In the genomic region with DNA sequence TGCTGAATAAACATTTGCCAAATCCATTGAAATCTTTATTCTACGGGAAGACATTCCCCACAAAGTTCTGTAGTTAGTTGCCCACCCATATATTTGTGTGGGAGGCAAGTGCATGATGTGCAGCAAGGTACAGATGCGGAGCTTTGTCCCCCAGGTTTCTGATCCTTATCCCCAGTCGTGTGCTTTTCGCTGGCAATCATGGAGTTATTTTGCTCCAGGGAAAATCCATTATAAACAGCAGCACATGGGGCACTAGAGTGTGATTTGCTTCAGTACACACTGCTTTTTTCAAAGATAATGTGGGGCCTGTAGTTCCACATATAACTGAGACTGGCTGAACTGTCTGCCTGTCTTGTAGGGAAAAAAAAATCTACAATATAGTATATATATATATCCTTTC, we compare ENCODE assay signal across 18 cellular contexts.
"Had no signal": no experiment of that assay in that cellular context is flagged by ENCODE, and none has a peak within 500 bp of the region (broad histone marks: within the 10 kb centered on the region; RNA-seq: fewer than 3 reads in every experiment).

No MANE protein-coding gene starts in this region.

- H3K4me3 Mint-ChIP-seq: naive thymus-derived CD4-positive, alpha-beta T cell; nephron progenitor cell had no signal

- H3K4me3 ChIP-seq: hepatocyte, right atrium auricular region, sigmoid colon, skin epidermis, stomach, thoracic aorta, transverse colon had no signal

- H3K4me1 ChIP-seq: transverse colon had no signal

- H3K27ac ChIP-seq: foreskin keratinocyte, hepatocyte, right atrium auricular region, sigmoid colon, skin epidermis, stomach, thoracic aorta, transverse colon had no signal

- H3K36me3 Mint-ChIP-seq: naive thymus-derived CD4-positive, alpha-beta T cell had no signal

- H3K9me3 ChIP-seq: right atrium auricular region, sigmoid colon, stomach, thoracic aorta, transverse colon had no signal

- H3K27ac Mint-ChIP-seq: naive thymus-derived CD4-positive, alpha-beta T cell; nephron progenitor cell had no signal

- H3K36me3 ChIP-seq: right atrium auricular region, thoracic aorta, transverse colon had no signal

- H3K27me3 ChIP-seq: foreskin keratinocyte, hepatocyte, right atrium auricular region, sigmoid colon, stomach, transverse colon had no signal

- ATAC-seq: foreskin keratinocyte; left colon; naive thymus-derived CD4-positive, alpha-beta T cell had no signal

- DNase-seq: effector memory CD4-positive, alpha-beta T cell; foreskin keratinocyte; head of caudate nucleus; left colon; mammary epithelial cell; naive thymus-derived CD4-positive, alpha-beta T cell; nephron progenitor cell; posterior cingulate gyrus; sigmoid colon; stimulated activated CD4-positive, alpha-beta T cell treated with anti-CD3 and anti-CD28 coated beads, Interleukin-12 subunit alpha, Interleukin-12 subunit beta, amount 100 ng/mL, for 4 hours; stimulated activated naive CD4-positive, alpha-beta T cell; stomach; substantia nigra; transverse colon had no signal

- H3K9me3 Mint-ChIP-seq: naive thymus-derived CD4-positive, alpha-beta T cell; nephron progenitor cell had no signal
